ENCODE assay signal across 13 cellular contexts in the genomic region with DNA sequence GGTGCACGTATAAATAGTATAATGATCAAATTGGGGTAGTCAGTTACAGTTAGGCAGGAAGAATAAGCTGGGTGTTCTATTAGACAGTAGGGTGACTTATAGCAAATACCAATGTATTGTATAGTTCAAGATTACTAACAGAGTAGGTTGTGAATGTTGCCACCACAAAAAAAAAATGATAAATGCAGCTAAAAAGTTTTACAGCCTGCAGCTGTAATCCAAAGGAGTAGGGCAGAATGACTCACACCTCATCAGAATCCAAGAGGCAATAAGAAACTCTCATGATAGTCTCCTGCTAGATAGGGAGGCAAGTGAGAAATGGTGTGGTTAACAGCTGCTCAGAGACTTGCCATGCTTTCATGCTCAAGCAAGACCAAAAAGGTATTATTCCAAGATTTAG. TPM values are rescaled to one million over a fixed set of nuclear protein-coding genes. Genes with fewer than 3 reads are reported as not detected.
DNase-seq lines count a peak whose midpoint lies in the region; ATAC-seq and TF ChIP-seq lines count a peak whose summit lies in the region.
"Had no signal": no experiment of that assay in that cellular context is flagged by ENCODE, and none has a peak within 500 bp of the region (broad histone marks: within the 10 kb centered on the region; RNA-seq: fewer than 3 reads in every experiment).

No MANE protein-coding gene starts in this region.

- H3K9me3 Mint-ChIP-seq in GM23338: no peaks in the 10 kb centered on the region
- H3K9me3 Mint-ChIP-seq: activated naive CD4-positive, alpha-beta T cell treated with anti-CD3 and anti-CD28 coated beads, Interleukin-2, amount 50 U/mL, for 24 hours had no signal

- H3K27ac ChIP-seq in GM23338 (ENCODE audit: low read depth): no peak overlapping the region
- H3K27ac ChIP-seq: psoas muscle had no signal

- H3K27me3 Mint-ChIP-seq in GM23338 (ENCODE audit: insufficient read depth, low read depth, poor library complexity): no peaks in the 10 kb centered on the region

- no peaks in the 10 kb centered on the region for H3K27me3 ChIP-seq in kidney epithelial cell (ENCODE audit: control insufficient read depth, insufficient read depth, low read length)
- H3K27me3 ChIP-seq in GM23338 (ENCODE audit: insufficient read depth): no peaks in the 10 kb centered on the region

- no peaks in the 10 kb centered on the region for H3K9me2 ChIP-seq in GM23338 (ENCODE audit: insufficient read depth)

- DNase-seq in GM04504 (ENCODE audit: low read depth): peak; percentile 42
- DNase-seq in amniotic stem cell (lab: John Stamatoyannopoulos, UW): peak; percentile 1
- peak; percentile 12 for DNase-seq in kidney epithelial cell (ENCODE audit: low read depth)
- no peak for DNase-seq in GM23338 (ENCODE audit: low spot score)
- no peak for DNase-seq in activated effector memory CD4-positive, alpha-beta T cell treated with Interleukin-2 at 50 U/mL for 16 hours
- no peak for DNase-seq in COR-L47 (lab: John Stamatoyannopoulos, UW)
- DNase-seq in NCI-H1092 (lab: John Stamatoyannopoulos, UW): no peak
- DNase-seq: Caco-2, NCI-H2081, psoas muscle had no signal

- H3K4me3 ChIP-seq in kidney epithelial cell (ENCODE audit: low read depth, low read length): no peak overlapping the region
- no peak overlapping the region for H3K4me3 ChIP-seq in GM23338
- H3K4me3 ChIP-seq: psoas muscle had no signal

- ATAC-seq in HG03039 (IDR thresholded peaks at IDR 0.05; ENCODE audit: unreplicated experiment) (peak; percentile 41), GM23338 (no peak)
- ATAC-seq: psoas muscle had no signal

- H4K20me1 ChIP-seq in GM23338 (replicated peaks; ENCODE audit: insufficient read depth): no peaks in the 10 kb centered on the region

- H3K4me2 ChIP-seq in GM23338: no peak overlapping the region

- no peaks in the 10 kb centered on the region for H3K36me3 ChIP-seq in kidney epithelial cell (ENCODE audit: control insufficient read depth, insufficient read depth, low read length)
- no peaks in the 10 kb centered on the region for H3K36me3 ChIP-seq in GM23338 (ENCODE audit: insufficient read depth)

- H3F3A ChIP-seq in GM23338 (replicated peaks; ENCODE audit: low read depth): no peaks in the 10 kb centered on the region

- H3K27ac Mint-ChIP-seq in GM23338: no peak overlapping the region
- H3K27ac Mint-ChIP-seq: activated naive CD4-positive, alpha-beta T cell treated with anti-CD3 and anti-CD28 coated beads, Interleukin-2, amount 50 U/mL, for 24 hours had no signal

- H3K4me1 ChIP-seq in GM23338 (ENCODE audit: insufficient read depth): no peaks in the 10 kb centered on the region
- H3K4me1 ChIP-seq: Caco-2, psoas muscle had no signal

- no peak overlapping the region for H2AFZ ChIP-seq in GM23338

- H3K79me2 ChIP-seq in GM23338 (replicated peaks; ENCODE audit: insufficient read depth): no peaks in the 10 kb centered on the region

- TF ChIP-seq CTCF in kidney epithelial cell (IDR thresholded peaks at IDR 0.05; ENCODE audit: insufficient read depth, low read length, poor library complexity, severe bottlenecking): no peak
- TF ChIP-seq CTCF in GM23338 (conservative IDR thresholded peaks at IDR 0.05; ENCODE audit: low read depth in 2 of 2): no peak

- no peaks in the 10 kb centered on the region for H3K36me3 Mint-ChIP-seq in GM23338 (ENCODE audit: low read depth)
- H3K36me3 Mint-ChIP-seq: activated naive CD4-positive, alpha-beta T cell treated with anti-CD3 and anti-CD28 coated beads, Interleukin-2, amount 50 U/mL, for 24 hours had no signal

- H3K4me3 Mint-ChIP-seq in GM23338: no peak overlapping the region
- H3K4me3 Mint-ChIP-seq: activated naive CD4-positive, alpha-beta T cell treated with anti-CD3 and anti-CD28 coated beads, Interleukin-2, amount 50 U/mL, for 24 hours had no signal

- no peaks in the 10 kb centered on the region for H3K4me1 Mint-ChIP-seq in GM23338
- H3K4me1 Mint-ChIP-seq: activated naive CD4-positive, alpha-beta T cell treated with anti-CD3 and anti-CD28 coated beads, Interleukin-2, amount 50 U/mL, for 24 hours had no signal

TF ChIP-seq in GM23338, 12 proteins besides CTCF, POLR2A, EP300 and RAD21 (continues in another document):
- TF ChIP-seq, protein P1, sequence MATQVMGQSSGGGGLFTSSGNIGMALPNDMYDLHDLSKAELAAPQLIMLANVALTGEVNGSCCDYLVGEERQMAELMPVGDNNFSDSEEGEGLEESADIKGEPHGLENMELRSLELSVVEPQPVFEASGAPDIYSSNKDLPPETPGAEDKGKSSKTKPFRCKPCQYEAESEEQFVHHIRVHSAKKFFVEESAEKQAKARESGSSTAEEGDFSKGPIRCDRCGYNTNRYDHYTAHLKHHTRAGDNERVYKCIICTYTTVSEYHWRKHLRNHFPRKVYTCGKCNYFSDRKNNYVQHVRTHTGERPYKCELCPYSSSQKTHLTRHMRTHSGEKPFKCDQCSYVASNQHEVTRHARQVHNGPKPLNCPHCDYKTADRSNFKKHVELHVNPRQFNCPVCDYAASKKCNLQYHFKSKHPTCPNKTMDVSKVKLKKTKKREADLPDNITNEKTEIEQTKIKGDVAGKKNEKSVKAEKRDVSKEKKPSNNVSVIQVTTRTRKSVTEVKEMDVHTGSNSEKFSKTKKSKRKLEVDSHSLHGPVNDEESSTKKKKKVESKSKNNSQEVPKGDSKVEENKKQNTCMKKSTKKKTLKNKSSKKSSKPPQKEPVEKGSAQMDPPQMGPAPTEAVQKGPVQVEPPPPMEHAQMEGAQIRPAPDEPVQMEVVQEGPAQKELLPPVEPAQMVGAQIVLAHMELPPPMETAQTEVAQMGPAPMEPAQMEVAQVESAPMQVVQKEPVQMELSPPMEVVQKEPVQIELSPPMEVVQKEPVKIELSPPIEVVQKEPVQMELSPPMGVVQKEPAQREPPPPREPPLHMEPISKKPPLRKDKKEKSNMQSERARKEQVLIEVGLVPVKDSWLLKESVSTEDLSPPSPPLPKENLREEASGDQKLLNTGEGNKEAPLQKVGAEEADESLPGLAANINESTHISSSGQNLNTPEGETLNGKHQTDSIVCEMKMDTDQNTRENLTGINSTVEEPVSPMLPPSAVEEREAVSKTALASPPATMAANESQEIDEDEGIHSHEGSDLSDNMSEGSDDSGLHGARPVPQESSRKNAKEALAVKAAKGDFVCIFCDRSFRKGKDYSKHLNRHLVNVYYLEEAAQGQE (IDR thresholded peaks at IDR 0.05; ENCODE audit: unreplicated experiment): no peak
- TF ChIP-seq POLR2AphosphoS5 (IDR thresholded peaks at IDR 0.05; ENCODE audit: low read depth) (no peak), JUNB (IDR thresholded peaks at IDR 0.05; ENCODE audit: unreplicated experiment) (no peak)

RNA-seq across cellular contexts. Expression of gene TCEAL4, which starts 19.6 kb away (rescaled TPM):
- total RNA-seq in kidney epithelial cell: 51.0 and 62.0 TPM in 2 replicates
- total RNA-seq in GM23338 (2014; rRNA removed; shearing (Covaris generic)): 18.0 and 25.4 TPM in 2 replicates
- polyA plus RNA-seq in GM23338 (2016; fragmentation: Nextera tagmentation; extraction: Ambion mirVana): 125 and 148 TPM in 2 replicates

RNA-seq across cellular contexts. Expression of gene TCEAL3, which starts 42.0 kb away (rescaled TPM):
- total RNA-seq in kidney epithelial cell: 10.5 and 14.9 TPM in 2 replicates
- 5.0 and 5.2 TPM in 2 replicates for total RNA-seq in GM23338 (2014; rRNA removed; shearing (Covaris generic))
- polyA plus RNA-seq in GM23338 (2016; fragmentation: Nextera tagmentation; extraction: Ambion mirVana): 30.6 and 31.1 TPM in 2 replicates

RNA-seq across cellular contexts. Expression of gene RAB40A, which starts 46.5 kb away (rescaled TPM):
- total RNA-seq in kidney epithelial cell: 0.13 TPM in 1 of 2 replicates, not detected in the other
- not detected in 2 replicates for total RNA-seq in GM23338 (2014; rRNA removed; shearing (Covaris generic))
- polyA plus RNA-seq in GM23338 (2016; fragmentation: Nextera tagmentation; extraction: Ambion mirVana): 1.1 and 2.0 TPM in 2 replicates
- total RNA-seq: Caco-2, mononuclear cell had no signal

Comparison
In these comparisons a context has a peak if more than half of its experiments do, and no peak if none do; other contexts are left out.
1. DNase-seq: peak in GM04504 (single experiment), amniotic stem cell (single experiment) and kidney epithelial cell (single experiment); none in GM23338 (single experiment), activated effector memory CD4-positive, alpha-beta T cell treated with Interleukin-2 at 50 U/mL for 16 hours (single experiment), COR-L47 (single experiment) and NCI-H1092 (single experiment).